Comparison of ENCODE assay signal across 9 cellular contexts in genomic region chr17:47949951-47950350, GRCh38. TPM values are rescaled to one million over a fixed set of nuclear protein-coding genes. Genes with fewer than 3 reads are reported as not detected.
DNase-seq lines count a peak whose midpoint lies in the region; ATAC-seq and TF ChIP-seq lines count a peak whose summit lies in the region.
"Had no signal": no experiment of that assay in that cellular context is flagged by ENCODE, and none has a peak within 500 bp of the region (broad histone marks: within the 10 kb centered on the region; RNA-seq: fewer than 3 reads in every experiment).

No MANE protein-coding gene starts in this region.

- no peaks in the 10 kb centered on the region for H3K9me3 Mint-ChIP-seq in Calu3 (ENCODE audit: low read depth, unreplicated experiment)
- no peaks in the 10 kb centered on the region for H3K9me3 Mint-ChIP-seq in naive thymus-derived CD8-positive, alpha-beta T cell

- no peaks in the 10 kb centered on the region for H3K27me3 ChIP-seq in body of pancreas

- peaks cover 98% of the 10 kb centered on the region for H3K4me1 ChIP-seq in body of pancreas

- H3K27ac ChIP-seq in body of pancreas, result peak overlapping the region; percentile 96 to 100 (median 98)

- peaks cover 83% of the 10 kb centered on the region for H3K4me1 Mint-ChIP-seq in Calu3 (ENCODE audit: low read depth, unreplicated experiment)
- H3K4me1 Mint-ChIP-seq in naive thymus-derived CD8-positive, alpha-beta T cell, result peaks cover 32 to 62% (median 46%) of the 10 kb centered on the region in 4 donors

- no peak overlapping the region for H3K4me3 ChIP-seq in body of pancreas
- no peak overlapping the region for H3K4me3 ChIP-seq in lower leg skin (ENCODE audit: low read depth, poor library complexity, severe bottlenecking)

- 5 to 11% methylated on average over 3 of the region's 3 CpGs for WGBS in body of pancreas, 2 donors
- WGBS in lower leg skin, 2 donors, result 58 to 73% methylated on average over 3 of the region's 3 CpGs

- peak overlapping the region; percentile 17 for H3K4me3 Mint-ChIP-seq in Calu3 (ENCODE audit: low read depth, unreplicated experiment)
- peak overlapping the region; percentile 72 to 85 (median 78) for H3K4me3 Mint-ChIP-seq in naive thymus-derived CD8-positive, alpha-beta T cell

- peaks cover 4 to 8% of the 10 kb centered on the region in 2 donors for H3K36me3 ChIP-seq in body of pancreas (replicated peaks in 1 of 2; ENCODE audit: insufficient read depth in 1 of 2, low read depth in 2 of 2)

- ATAC-seq in HG03025 (IDR thresholded peaks at IDR 0.05; ENCODE audit: low FRiP score, unreplicated experiment) (peak; percentile 41), body of pancreas (peak; percentile 53)
- ATAC-seq in naive thymus-derived CD8-positive, alpha-beta T cell, result peak; percentile 42 to 71

- peak overlapping the region; percentile 21 for H3K27ac Mint-ChIP-seq in Calu3 (ENCODE audit: unreplicated experiment)
- H3K27ac Mint-ChIP-seq in naive thymus-derived CD8-positive, alpha-beta T cell, result peak overlapping the region; percentile 64 to 92 (median 87)

- CTCF ChIA-PET in Calu3 (lab: Charles Lee), result interaction anchor here (0.5 to 5.0 kb wide), 16 partner anchors 7 to 660 kb away, joined by 3 to 140 read pairs (median 7); partner anchors contain the start of genes CDK5RAP3, NFE2L1, PNPO and PRR15L

- DNase-seq in Calu3 (peak; percentile 57), body of pancreas (peak; percentile 87 to 92 (median 90)), HuH-7.5 (ENCODE audit: low spot score) (no peak), lower leg skin (ENCODE audit: low spot score in 2 of 2) (no peak), Ammon's horn (ENCODE audit: low spot score) (no peak)
- peak in 5 of 10 donors; percentile 9 to 34 (median 30) for DNase-seq in naive thymus-derived CD8-positive, alpha-beta T cell
- DNase-seq in stimulated activated CD4-positive, alpha-beta T cell treated with anti-CD3 and anti-CD28 coated beads, Interleukin-15, amount 100 ng/mL, for 24 hours, result no peak

- H3K27me3 Mint-ChIP-seq in Calu3 (ENCODE audit: unreplicated experiment), result no peaks in the 10 kb centered on the region
- H3K27me3 Mint-ChIP-seq in naive thymus-derived CD8-positive, alpha-beta T cell, result no peaks in the 10 kb centered on the region

- H3K36me3 Mint-ChIP-seq in Calu3 (ENCODE audit: insufficient read depth, unreplicated experiment), result peaks cover 71% of the 10 kb centered on the region
- H3K36me3 Mint-ChIP-seq in naive thymus-derived CD8-positive, alpha-beta T cell, result peaks cover 0 to 35% (median 0%) of the 10 kb centered on the region in 3 donors

- H3K9me3 ChIP-seq in body of pancreas, result no peaks in the 10 kb centered on the region

- intact Hi-C loops in Calu3 (cut with micrococcal nuclease; ENCODE audit: unreplicated experiment), result loop anchor here (1.0 to 10.0 kb wide), 4 partner anchors 20 to 105 kb away; partner anchors contain the start of genes SCRN2 and SP2
- intact Hi-C loops in body of pancreas (cut with DNase I), result no loop called here
- intact Hi-C loops in lower leg skin (cut with DNase I; ENCODE audit: low total_unique reads), result no loop called here

- no TSS peak for BruUV-seq in Calu3 (replicated peaks; lab: Mats Ljungman, UMichigan)

- TF ChIP-seq POLR2A in body of pancreas (IDR thresholded peaks at IDR 0.05), result peak in 1 of 3 donors; percentile 20
- TF ChIP-seq POLR2A in lower leg skin (IDR thresholded peaks at IDR 0.05), result no peak

- TF ChIP-seq CTCF in Calu3 (IDR thresholded peaks at IDR 0.05; ENCODE audit: unreplicated experiment), result no peak
- peak in 1 of 7 experiments; percentile 3 for TF ChIP-seq CTCF in body of pancreas (IDR thresholded peaks at IDR 0.05)
- TF ChIP-seq CTCF in lower leg skin (IDR thresholded peaks at IDR 0.05), result no peak

- POLR2A ChIA-PET in naive thymus-derived CD8-positive, alpha-beta T cell (lab: Charles Lee), result interaction anchor here (1.0 to 5.5 kb wide), 7 partner anchors 9 to 118 kb away, joined by 3 to 46 read pairs (median 6); partner anchors contain the start of genes CDK5RAP3, LRRC46, MRPL10 and PNPO

RNA-seq across cellular contexts. Expression of gene PRR15L, which starts 7.7 kb away (rescaled TPM):
- total RNA-seq in Calu3 (2022) (30.2 and 49.1 TPM in 2 replicates), body of pancreas (10 to 100 TPM; 36.6 to 63.3 TPM), lower leg skin (10 to 100 TPM in 3 of 4 donors, 1 to 10 TPM in 1; 9.9 to 45.1 (median 24.3) TPM)
- not detected for total RNA-seq in naive thymus-derived CD8-positive, alpha-beta T cell
- polyA plus RNA-seq in naive thymus-derived CD8-positive, alpha-beta T cell, result under 1 TPM; 0.14 to 0.36 (median 0.16) TPM
- total RNA-seq: Right ventricle myocardium superior had no signal

RNA-seq across cellular contexts. Expression of gene PNPO, which starts 8.6 kb away (rescaled TPM):
- 88.0 and 98.5 TPM in 2 replicates for total RNA-seq in Calu3 (2022)
- 10 to 100 TPM; 27.8 to 55.4 TPM for total RNA-seq in body of pancreas
- 10 to 100 TPM; 17.2 to 20.8 TPM for total RNA-seq in naive thymus-derived CD8-positive, alpha-beta T cell
- polyA plus RNA-seq in naive thymus-derived CD8-positive, alpha-beta T cell, result 10 to 100 TPM; 26.0 to 31.8 (median 29.9) TPM
- total RNA-seq in lower leg skin, result 10 to 100 TPM; 20.2 to 36.8 (median 30.3) TPM

RNA-seq across cellular contexts. Expression of gene CDK5RAP3, which starts 21.0 kb away (rescaled TPM):
- total RNA-seq in Calu3 (2022) (431 and 457 TPM in 2 replicates), body of pancreas (100 to 1,000 TPM; 209 to 588 TPM), lower leg skin (100 to 1,000 TPM in 3 of 4 donors, 10 to 100 TPM in 1; 95.8 to 115 (median 107) TPM)
- 100 to 1,000 TPM; 352 to 356 TPM for total RNA-seq in naive thymus-derived CD8-positive, alpha-beta T cell
- polyA plus RNA-seq in naive thymus-derived CD8-positive, alpha-beta T cell, result 10 to 100 TPM; 63.6 to 73.0 (median 70.2) TPM

RNA-seq across cellular contexts. Expression of gene SP2, which starts 53.9 kb away (rescaled TPM):
- total RNA-seq in Calu3 (2022), result 21.5 and 22.4 TPM in 2 replicates
- total RNA-seq in body of pancreas, result 1 to 10 TPM; 4.7 to 6.3 TPM
- 10 to 100 TPM; 31.6 to 31.7 TPM for total RNA-seq in naive thymus-derived CD8-positive, alpha-beta T cell
- polyA plus RNA-seq in naive thymus-derived CD8-positive, alpha-beta T cell, result 10 to 100 TPM in 1 of 3 donors, 1 to 10 TPM in 2; 4.5 to 13.0 (median 9.6) TPM
- 10 to 100 TPM in 2 of 4 donors, 1 to 10 TPM in 2; 5.1 to 12.6 (median 8.1) TPM for total RNA-seq in lower leg skin

Comparison
In these comparisons a context has a peak if more than half of its experiments do, and no peak if none do; other contexts are left out.
1. DNase-seq: peak in Calu3 (single experiment) and body of pancreas (4 of 4); none in HuH-7.5 (single experiment), lower leg skin (0 of 2), stimulated activated CD4-positive, alpha-beta T cell treated with anti-CD3 and anti-CD28 coated beads, Interleukin-15, amount 100 ng/mL, for 24 hours (single experiment) and Ammon's horn (single experiment).
2. RNA of gene PRR15L, which starts 7.7 kb away (total RNA-seq): 36.6 to 63.3 TPM in body of pancreas, 9.9 to 45.1 TPM in lower leg skin and 30.2 to 49.1 TPM in Calu3; not detected in naive thymus-derived CD8-positive, alpha-beta T cell; every median in the first group is over 10 times any median in the second.
3. Peak in every context shown above with its lines, with median percentiles within 50 percentile points of each other: ATAC-seq.